In genomic region chr3:47037302-47037701, GRCh38 we compare ENCODE assay signal across 1 cellular context.
TF ChIP-seq lines count a peak whose summit lies in the region.

No MANE protein-coding gene starts in this region.

TF ChIP-seq in K562, 482 proteins besides CTCF, POLR2A, EP300 and RAD21:
- TF ChIP-seq ZNF146 (CRISPR knock-in tag; IDR thresholded peaks at IDR 0.05; ENCODE audit: unreplicated experiment), result peak; percentile 82
